In genomic region chr1:12745992-12746323, GRCh38 we compare ENCODE assay signal across 19 cellular contexts. TPM values are rescaled to one million over a fixed set of nuclear protein-coding genes. Genes with fewer than 3 reads are reported as not detected.
DNase-seq lines count a peak whose midpoint lies in the region; ATAC-seq and TF ChIP-seq lines count a peak whose summit lies in the region.
"Had no signal": no experiment of that assay in that cellular context is flagged by ENCODE, and none has a peak within 500 bp of the region (broad histone marks: within the 10 kb centered on the region; RNA-seq: fewer than 3 reads in every experiment).

CFAP107 (plus strand) TSS chr1:12746200; CDS start chr1:12746431, 231 bp downstream.

- intact Hi-C loops in left lung (cut with DNase I), result no loop called here

- TF ChIP-seq CTCF in left lung (IDR thresholded peaks at IDR 0.05) (no peak), coronary artery (IDR thresholded peaks at IDR 0.05) (no peak), neural progenitor cell (IDR thresholded peaks at IDR 0.05) (no peak)

- peaks cover 0 to 27% of the 10 kb centered on the region in 2 donors for H3K9me3 ChIP-seq in left lung
- H3K9me3 ChIP-seq in neural progenitor cell (ENCODE audit: low read depth), result peaks cover 3% of the 10 kb centered on the region
- H3K9me3 ChIP-seq: right lobe of liver had no signal

- peaks cover 2% of the 10 kb centered on the region for H3K27me3 Mint-ChIP-seq in neural progenitor cell (ENCODE audit: insufficient read depth, low read depth)

- H3K4me3 ChIP-seq in left lung, result no peak within 1 kb of the TSS
- no peak within 1 kb of the TSS for H3K4me3 ChIP-seq in coronary artery
- H3K4me3 ChIP-seq in neural progenitor cell, result no peak within 1 kb of the TSS
- H3K4me3 ChIP-seq: right lobe of liver had no signal

- H3K4me1 ChIP-seq in left lung (no peaks in the 10 kb centered on the region), neural progenitor cell (no peaks in the 10 kb centered on the region)

- H3K36me3 ChIP-seq in left lung (no peaks in the 10 kb centered on the region), neural progenitor cell (no peaks in the 10 kb centered on the region)
- H3K36me3 ChIP-seq: right lobe of liver had no signal

- no peaks in the 10 kb centered on the region for H3K4me1 Mint-ChIP-seq in neural progenitor cell
- H3K4me1 Mint-ChIP-seq: CD4-positive, alpha-beta memory T cell; neural crest cell had no signal

- ATAC-seq in HG02938 (IDR thresholded peaks at IDR 0.05; ENCODE audit: unreplicated experiment) (peak; percentile 47), left lung (peak; percentile 41)

- H3F3A ChIP-seq in neural progenitor cell (ENCODE audit: low read depth), result no peaks in the 10 kb centered on the region

- DNase-seq in NCI-H1105 treated with DMSO at 0.1 percent for 48 hours (lab: John Stamatoyannopoulos, UW) (peak; percentile 13), NCI-H1105 (lab: John Stamatoyannopoulos, UW) (no peak), SW480 (ENCODE audit: low spot score) (peak; percentile 43), left lung (no peak), NCI-H510A (lab: John Stamatoyannopoulos, UW) (no peak), coronary artery (ENCODE audit: low spot score) (no peak), neural progenitor cell (ENCODE audit: low spot score) (no peak)
- DNase-seq: activated CD4-positive, alpha-beta T cell treated with anti-CD3 and anti-CD28 coated beads, Interleukin-2, amount 50 U/mL, for 4 hours; activated gamma-delta T cell; CD4-positive, alpha-beta memory T cell; GF-D8; NCI-H526 treated with DMSO at 0.1 percent for 48 hours; right lobe of liver; SHP77; stimulated activated CD4-positive, alpha-beta T cell treated with anti-CD3 and anti-CD28 coated beads, Interleukin-4, amount 100 ng/mL, for 4 hours; T1000 had no signal

- no peak within 1 kb of the TSS for H3K4me3 Mint-ChIP-seq in neural progenitor cell
- H3K4me3 Mint-ChIP-seq: CD4-positive, alpha-beta memory T cell; neural crest cell had no signal

- H3K27ac ChIP-seq in left lung (no peak within 1 kb of the TSS), coronary artery (no peak within 1 kb of the TSS), neural progenitor cell (no peak within 1 kb of the TSS)
- H3K27ac ChIP-seq: right lobe of liver had no signal

- H3K9me3 Mint-ChIP-seq in neural progenitor cell, result peaks cover 15% of the 10 kb centered on the region

- no peaks in the 10 kb centered on the region for H4K20me1 ChIP-seq in neural progenitor cell (ENCODE audit: low read depth)

- no peak within 1 kb of the TSS for H3K9ac ChIP-seq in neural progenitor cell

- H3K36me3 Mint-ChIP-seq in neural progenitor cell, result no peaks in the 10 kb centered on the region

- no peak within 1 kb of the TSS for H3K4me2 ChIP-seq in neural progenitor cell

- H2AFZ ChIP-seq in neural progenitor cell (replicated peaks), result no peak within 1 kb of the TSS

- H3K27me3 ChIP-seq in left lung, result peaks cover 0 to 27% of the 10 kb centered on the region in 2 donors
- no peaks in the 10 kb centered on the region for H3K27me3 ChIP-seq in neural progenitor cell
- H3K27me3 ChIP-seq: right lobe of liver had no signal

- no peaks in the 10 kb centered on the region for H3K79me2 ChIP-seq in neural progenitor cell (ENCODE audit: low read depth)

- H3K27ac Mint-ChIP-seq in neural progenitor cell, result no peak within 1 kb of the TSS
- H3K27ac Mint-ChIP-seq: CD4-positive, alpha-beta memory T cell had no signal

RNA-seq across cellular contexts. Expression of gene CFAP107, which starts in this region (rescaled TPM):
- total RNA-seq in left lung (1 to 10 TPM in 1 of 2 donors, not detected in 1; 1.1 TPM), neural progenitor cell (ENCODE audit: low replicate concordance) (not detected in 2 replicates)
- total RNA-seq: CD4-positive, alpha-beta memory T cell; lung microvascular endothelial cell; neural crest cell; right lobe of liver had no signal

Comparison
In these comparisons a context has a peak if more than half of its experiments do, and no peak if none do; other contexts are left out.
1. DNase-seq: peak in NCI-H1105 treated with DMSO at 0.1 percent for 48 hours (single experiment) and SW480 (single experiment); none in NCI-H1105 (single experiment), left lung (0 of 2), NCI-H510A (single experiment), coronary artery (single experiment) and neural progenitor cell (single experiment).